In genomic region chr19:49142866-49143335, GRCh38 we compare ENCODE assay signal across 8 cellular contexts. TPM values are rescaled to one million over a fixed set of nuclear protein-coding genes. Genes with fewer than 3 reads are reported as not detected.
DNase-seq lines count a peak whose midpoint lies in the region; ATAC-seq and TF ChIP-seq lines count a peak whose summit lies in the region.

No MANE protein-coding gene starts in this region.

- H3K4me3 ChIP-seq in Panc1 (ENCODE audit: low read depth in 2 of 2, low read length in 2 of 2): peak overlapping the region; percentile 56 to 64
- H3K4me3 ChIP-seq in adrenal gland: peak overlapping the region in 1 of 4 donors; percentile 52
- H3K4me3 ChIP-seq in cardiac muscle cell: peak overlapping the region; percentile 79
- H3K4me3 ChIP-seq in ovary: no peak overlapping the region
- H3K4me3 ChIP-seq in upper lobe of right lung: peak overlapping the region; percentile 50

- no peak for TF ChIP-seq EP300 in ovary (IDR thresholded peaks at IDR 0.05)

- peak; percentile 69 for ATAC-seq in HG02678 (IDR thresholded peaks at IDR 0.05; ENCODE audit: unreplicated experiment)
- ATAC-seq in Panc1: peak; percentile 98
- peak; percentile 98 for ATAC-seq in upper lobe of right lung

- peak in 1 of 2 donors; percentile 8 for TF ChIP-seq POLR2A in adrenal gland (IDR thresholded peaks at IDR 0.05)
- TF ChIP-seq POLR2A in ovary (IDR thresholded peaks at IDR 0.05): no peak

- H3K27me3 ChIP-seq in Panc1 (ENCODE audit: control insufficient read depth, insufficient read depth, low read length) (no peaks in the 10 kb centered on the region), adrenal gland (no peaks in the 10 kb centered on the region), cardiac muscle cell (no peaks in the 10 kb centered on the region), ovary (no peaks in the 10 kb centered on the region), upper lobe of right lung (no peaks in the 10 kb centered on the region)

- H3K27me3 Mint-ChIP-seq in Calu3 (ENCODE audit: unreplicated experiment): peaks cover 36% of the 10 kb centered on the region

- H3K9me3 ChIP-seq in Panc1 (ENCODE audit: control insufficient read depth, insufficient read depth, low read depth, low read length): no peaks in the 10 kb centered on the region
- H3K9me3 ChIP-seq in adrenal gland (replicated peaks in 1 of 3): no peaks in the 10 kb centered on the region
- H3K9me3 ChIP-seq in cardiac muscle cell (ENCODE audit: low read depth): no peaks in the 10 kb centered on the region
- no peaks in the 10 kb centered on the region for H3K9me3 ChIP-seq in ovary
- H3K9me3 ChIP-seq in upper lobe of right lung: no peaks in the 10 kb centered on the region

- DNase-seq in Calu3: peak; percentile 94
- DNase-seq in Panc1 (ENCODE audit: low read depth, low spot score): no peak
- peak; percentile 88 to 96 (median 92) for DNase-seq in adrenal gland
- peak; percentile 94 to 98 for DNase-seq in cardiac muscle cell (ENCODE audit: low read depth in 1 of 2, low spot score in 1 of 2)
- DNase-seq in ovary: peak; percentile 39 to 79 (median 64)
- peak; percentile 94 for DNase-seq in upper lobe of right lung
- no peak for DNase-seq in NK-92 (lab: John Stamatoyannopoulos, UW; ENCODE audit: unreplicated experiment)

- BruUV-seq in Calu3 (replicated peaks; lab: Mats Ljungman, UMichigan) (no TSS peak), Panc1 (replicated peaks; lab: Mats Ljungman, UMichigan) (no TSS peak)

- H3K27ac ChIP-seq in Panc1 (ENCODE audit: low read length) (peak overlapping the region; percentile 57; the same call in 1 of the 2 replicates), adrenal gland (no peak overlapping the region), cardiac muscle cell (peak overlapping the region; percentile 56), ovary (no peak overlapping the region), upper lobe of right lung (no peak overlapping the region)

- peak overlapping the region; percentile 21 for H3K27ac Mint-ChIP-seq in Calu3 (ENCODE audit: unreplicated experiment)

- H3K36me3 Mint-ChIP-seq in Calu3 (ENCODE audit: insufficient read depth, unreplicated experiment): peaks cover 12% of the 10 kb centered on the region

- no peaks in the 10 kb centered on the region for H3K9me3 Mint-ChIP-seq in Calu3 (ENCODE audit: low read depth, unreplicated experiment)

- in situ Hi-C loops in Panc1 (cut with HindIII; ENCODE audit: low pct_unique_long_range_greater_than_20kb, low sequenced_read_pairs): no loop called here

- H3K36me3 ChIP-seq in Panc1 (ENCODE audit: control insufficient read depth, insufficient read depth, low read length) (no peaks in the 10 kb centered on the region), adrenal gland (replicated peaks in 1 of 2) (no peaks in the 10 kb centered on the region), cardiac muscle cell (no peaks in the 10 kb centered on the region), ovary (no peaks in the 10 kb centered on the region), upper lobe of right lung (no peaks in the 10 kb centered on the region)

- POLR2A ChIA-PET in Panc1 (lab: Charles Lee): no interaction called here

- CTCF ChIA-PET in Calu3 (lab: Charles Lee) (interaction anchor here (1.0 to 2.2 kb wide), 2 partner anchors 8 to 56 kb away, joined by 3 to 11 read pairs; no protein-coding TSS in a partner anchor), Panc1 (lab: Charles Lee) (interaction anchor here (1.0 to 1.3 kb wide), 2 partner anchors 45 to 66 kb away, joined by 3 read pairs; no protein-coding TSS in a partner anchor)

- no peaks in the 10 kb centered on the region for H3K4me1 ChIP-seq in Panc1 (ENCODE audit: control insufficient read depth, insufficient read depth, low read length)
- peaks cover 0 to 17% of the 10 kb centered on the region in 2 donors for H3K4me1 ChIP-seq in adrenal gland (replicated peaks in 1 of 2)
- peaks cover 6% of the 10 kb centered on the region for H3K4me1 ChIP-seq in cardiac muscle cell (ENCODE audit: low read depth)
- H3K4me1 ChIP-seq in ovary (ENCODE audit: insufficient read depth): no peaks in the 10 kb centered on the region
- peaks cover 9% of the 10 kb centered on the region for H3K4me1 ChIP-seq in upper lobe of right lung

- peaks cover 21% of the 10 kb centered on the region for H3K4me1 Mint-ChIP-seq in Calu3 (ENCODE audit: low read depth, unreplicated experiment)

- 3 to 6% (median 4%) methylated on average over 12 to 21 of the region's 21 CpGs for WGBS in adrenal gland, 4 donors
- 2 to 3% (median 3%) methylated on average over 21 of the region's 21 CpGs for WGBS in ovary, 3 donors

- H3K4me3 Mint-ChIP-seq in Calu3 (ENCODE audit: low read depth, unreplicated experiment): peak overlapping the region; percentile 71

- intact Hi-C loops in Calu3 (cut with micrococcal nuclease; ENCODE audit: unreplicated experiment) (no loop called here), Panc1 (cut with micrococcal nuclease; ENCODE audit: unreplicated experiment) (no loop called here), adrenal gland (cut with DNase I) (no loop called here), ovary (cut with DNase I) (loop anchor here in 2 of 4 donors (10.0 kb wide), 1 partner anchor 48 kb away; no protein-coding TSS in a partner anchor), upper lobe of right lung (cut with DNase I) (loop anchor here (10.0 kb wide), 1 partner anchor 48 kb away; no protein-coding TSS in a partner anchor)

- no peak for TF ChIP-seq CTCF in Calu3 (IDR thresholded peaks at IDR 0.05; ENCODE audit: unreplicated experiment)
- no peak for TF ChIP-seq CTCF in Panc1 (IDR thresholded peaks at IDR 0.05)
- no peak for TF ChIP-seq CTCF in adrenal gland (IDR thresholded peaks at IDR 0.05)
- no peak for TF ChIP-seq CTCF in cardiac muscle cell (IDR thresholded peaks at IDR 0.05; ENCODE audit: low read depth, low read length)
- TF ChIP-seq CTCF in ovary (IDR thresholded peaks at IDR 0.05): no peak
- TF ChIP-seq CTCF in upper lobe of right lung (IDR thresholded peaks at IDR 0.05): no peak

RNA-seq across cellular contexts. Expression of gene HRC, which starts 12.3 kb away (rescaled TPM):
- total RNA-seq in Calu3 (2022) (not detected in 2 replicates), Panc1 (2021; ENCODE audit: unreplicated experiment) (0.13 TPM), adrenal gland (1 to 10 TPM in 7 of 8 donors, under 1 TPM in 1; 0.77 to 7.1 (median 2.6) TPM), cardiac muscle cell (255 and 389 TPM in 2 replicates), ovary (1 to 10 TPM in 5 of 7 donors, under 1 TPM in 2; 0.36 to 3.0 (median 2.1) TPM), upper lobe of right lung (2.2 TPM)
- polyA plus RNA-seq in Panc1 (2012; ENCODE audit: insufficient read length): 0.61 TPM
- polyA plus RNA-seq in adrenal gland (1 to 10 TPM; 2.1 to 2.5 (median 2.4) TPM), cardiac muscle cell (184 and 255 TPM in 2 replicates), ovary (10 to 100 TPM in 1 of 2 donors, 1 to 10 TPM in 1; 4.0 to 10.5 TPM)

RNA-seq across cellular contexts. Expression of gene TRPM4, which starts 14.7 kb away (rescaled TPM):
- 70.0 and 79.9 TPM in 2 replicates for total RNA-seq in Calu3 (2022)
- 19.4 TPM for total RNA-seq in Panc1 (2021; ENCODE audit: unreplicated experiment)
- 20.3 TPM for polyA plus RNA-seq in Panc1 (2012; ENCODE audit: insufficient read length)
- 10 to 100 TPM in 6 of 8 donors, 1 to 10 TPM in 2; 6.8 to 25.1 (median 15.7) TPM for total RNA-seq in adrenal gland
- polyA plus RNA-seq in adrenal gland: 10 to 100 TPM in 2 of 3 donors, 1 to 10 TPM in 1; 4.2 to 56.3 (median 20.6) TPM
- total RNA-seq in cardiac muscle cell: 51.3 and 106 TPM in 2 replicates
- 74.2 and 119 TPM in 2 replicates for polyA plus RNA-seq in cardiac muscle cell
- 10 to 100 TPM in 2 of 7 donors, 1 to 10 TPM in 5; 1.2 to 12.2 (median 8.2) TPM for total RNA-seq in ovary
- 1 to 10 TPM; 1.1 to 5.1 TPM for polyA plus RNA-seq in ovary
- total RNA-seq in upper lobe of right lung: 44.3 TPM

RNA-seq across cellular contexts. Expression of gene PPFIA3, which starts 23.6 kb away (rescaled TPM):
- total RNA-seq in Calu3 (2022): 4.9 and 6.0 TPM in 2 replicates
- 21.7 TPM for total RNA-seq in Panc1 (2021; ENCODE audit: unreplicated experiment)
- polyA plus RNA-seq in Panc1 (2012; ENCODE audit: insufficient read length): 22.2 TPM
- total RNA-seq in adrenal gland: 10 to 100 TPM in 5 of 8 donors, 1 to 10 TPM in 3; 6.1 to 17.2 (median 14.6) TPM
- polyA plus RNA-seq in adrenal gland: 10 to 100 TPM in 2 of 3 donors, 1 to 10 TPM in 1; 2.9 to 60.2 (median 27.3) TPM
- total RNA-seq in cardiac muscle cell: 27.3 and 30.4 TPM in 2 replicates
- 29.3 and 32.5 TPM in 2 replicates for polyA plus RNA-seq in cardiac muscle cell
- total RNA-seq in ovary: 1 to 10 TPM in 6 of 7 donors, under 1 TPM in 1; 0.72 to 6.1 (median 3.2) TPM
- 1 to 10 TPM in 1 of 2 donors, under 1 TPM in 1; 0.55 to 5.8 TPM for polyA plus RNA-seq in ovary
- 10.7 TPM for total RNA-seq in upper lobe of right lung

RNA-seq across cellular contexts. Expression of gene C19orf73, which starts 24.0 kb away (rescaled TPM):
- total RNA-seq in Calu3 (2022) (1.9 and 2.0 TPM in 2 replicates), Panc1 (2021; ENCODE audit: unreplicated experiment) (1.4 TPM), adrenal gland (1 to 10 TPM in 7 of 8 donors, under 1 TPM in 1; 0.94 to 4.7 (median 1.8) TPM), cardiac muscle cell (2.1 and 12.5 TPM in 2 replicates), ovary (1 to 10 TPM in 1 of 7 donors, under 1 TPM in 3, not detected in 3; 0.45 to 1.5 (median 0.46) TPM), upper lobe of right lung (1.5 TPM)
- polyA plus RNA-seq in Panc1 (2012; ENCODE audit: insufficient read length): 1.4 TPM
- polyA plus RNA-seq in adrenal gland (1 to 10 TPM; 1.1 to 8.2 (median 4.5) TPM), cardiac muscle cell (3.7 and 9.6 TPM in 2 replicates), ovary (under 1 TPM in 1 of 2 donors, not detected in 1; 0.42 TPM)

RNA-seq across cellular contexts. Expression of gene LIN7B, which starts 28.7 kb away (rescaled TPM):
- total RNA-seq in Calu3 (2022): 7.0 and 7.5 TPM in 2 replicates
- 6.4 TPM for total RNA-seq in Panc1 (2021; ENCODE audit: unreplicated experiment)
- 12.9 TPM for polyA plus RNA-seq in Panc1 (2012; ENCODE audit: insufficient read length)
- total RNA-seq in adrenal gland: 10 to 100 TPM in 3 of 8 donors, 1 to 10 TPM in 5; 4.9 to 15.3 (median 9.5) TPM
- polyA plus RNA-seq in adrenal gland: 10 to 100 TPM in 2 of 3 donors, 1 to 10 TPM in 1; 4.4 to 35.2 (median 32.9) TPM
- 20.0 and 24.5 TPM in 2 replicates for total RNA-seq in cardiac muscle cell
- 34.6 and 37.8 TPM in 2 replicates for polyA plus RNA-seq in cardiac muscle cell
- total RNA-seq in ovary: 1 to 10 TPM; 6.6 to 9.8 (median 8.5) TPM
- polyA plus RNA-seq in ovary: 1 to 10 TPM in 1 of 2 donors, under 1 TPM in 1; 0.82 to 8.9 TPM
- 12.2 TPM for total RNA-seq in upper lobe of right lung

Comparison
In these comparisons a context has a peak if more than half of its experiments do, and no peak if none do; other contexts are left out.
1. DNase-seq: peak in Calu3 (single experiment), adrenal gland (7 of 7), cardiac muscle cell (2 of 2), ovary (5 of 5) and upper lobe of right lung (single experiment); none in Panc1 (single experiment) and NK-92 (single experiment).
2. H3K27ac ChIP-seq: peak in Panc1 (single experiment) and cardiac muscle cell (single experiment); none in adrenal gland (0 of 5), ovary (0 of 2) and upper lobe of right lung (single experiment).
3. RNA of gene HRC, which starts 12.3 kb away (total RNA-seq): 255 to 389 TPM in cardiac muscle cell; 0.77 to 7.1 TPM in adrenal gland, 2.2 TPM in upper lobe of right lung (single experiment), 0.36 to 3.0 TPM in ovary, 0.13 TPM in Panc1 (single experiment) and not detected in Calu3; every median in the first group is over 10 times any median in the second.
4. Peak in every context shown above with its lines, with median percentiles within 50 percentile points of each other: ATAC-seq.